8 cellular contexts compared by ENCODE assay signal in the genomic region with DNA sequence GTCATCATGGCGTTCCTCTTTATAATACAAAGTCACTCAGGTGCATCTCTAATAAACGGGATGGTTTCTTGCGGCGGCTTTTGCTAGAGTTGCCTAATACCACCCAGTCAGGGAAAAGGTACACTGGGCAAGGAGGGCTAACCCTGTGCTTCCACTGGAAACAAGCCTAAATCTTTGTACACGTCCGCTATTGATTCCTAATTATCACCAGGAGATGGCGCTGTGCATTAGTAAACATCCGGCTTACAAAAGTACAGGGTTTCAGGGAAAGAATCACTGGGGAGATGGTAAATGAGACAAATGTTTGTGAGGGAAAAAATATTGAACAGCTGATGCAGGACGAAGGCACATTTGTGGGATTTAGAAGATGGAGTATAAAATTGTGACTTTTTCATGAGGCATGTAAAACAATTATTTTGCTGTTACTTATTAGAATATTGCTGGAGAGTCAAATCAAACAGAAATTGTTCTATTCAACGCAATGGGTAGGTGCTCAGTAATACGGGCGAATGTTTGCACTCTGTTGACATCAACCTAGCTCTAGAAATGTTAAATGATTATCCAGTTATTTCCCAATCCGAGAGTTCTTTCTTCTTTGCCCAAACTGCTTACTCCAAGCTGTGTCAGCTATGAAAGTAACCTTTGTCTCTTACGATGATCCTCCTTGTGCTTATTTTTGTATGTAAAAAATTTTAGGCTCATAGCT. TPM values are rescaled to one million over a fixed set of nuclear protein-coding genes. Genes with fewer than 3 reads are reported as not detected.
DNase-seq lines count a peak whose midpoint lies in the region; ATAC-seq and TF ChIP-seq lines count a peak whose summit lies in the region.

No MANE protein-coding gene starts in this region.

- no peaks in the 10 kb centered on the region for H3K4me1 Mint-ChIP-seq in brain

- peak; percentile 81 for ATAC-seq in GM18508 (IDR thresholded peaks at IDR 0.05; ENCODE audit: insufficient read depth, unreplicated experiment)
- ATAC-seq in HG03103 (IDR thresholded peaks at IDR 0.05; ENCODE audit: low read depth, unreplicated experiment), result peak; percentile 82
- ATAC-seq in GM18870 (IDR thresholded peaks at IDR 0.05; ENCODE audit: unreplicated experiment), result no peak

- TF ChIP-seq CTCF in AG10803 (conservative IDR thresholded peaks at IDR 0.05; ENCODE audit: low read length), result peak; percentile 72
- TF ChIP-seq CTCF in brain (conservative IDR thresholded peaks at IDR 0.05), result peak; percentile 67 to 81

- H3K36me3 Mint-ChIP-seq in brain, result no peaks in the 10 kb centered on the region

- H3K27ac Mint-ChIP-seq in brain, result no peak overlapping the region

- DNase-seq in AG10803 (ENCODE audit: low read depth) (peak; percentile 60), NCI-H460 (ENCODE audit: extremely low read depth, low read depth) (peak; percentile 59), left kidney (ENCODE audit: low read depth, low spot score) (peak; percentile 77)
- DNase-seq in activated CD8-positive, alpha-beta memory T cell treated with anti-CD3 and anti-CD28 coated beads for 24 hours, result no peak

- peaks cover 10% of the 10 kb centered on the region for H3K27me3 Mint-ChIP-seq in brain

- peaks cover 0 to 5% (median under 1%) of the 10 kb centered on the region in 5 experiments for H3K9me3 Mint-ChIP-seq in brain

- H3K4me3 Mint-ChIP-seq in brain, result no peak overlapping the region

- no peak overlapping the region for H3K4me3 ChIP-seq in AG10803 (ENCODE audit: low read length)

RNA-seq across cellular contexts. Expression of gene GMNC, which starts 50.6 kb away (rescaled TPM):
- not detected in 2 replicates for total RNA-seq in NCI-H460 (2014; rRNA removed; shearing (Covaris generic))
- polyA plus RNA-seq in NCI-H460 (2014; cell fraction: nucleus; rRNA removed), result not detected in 2 replicates
- polyA plus RNA-seq in brain (ENCODE audit: insufficient read depth, low read depth, low replicate concordance), result not detected
